29 cellular contexts compared by ENCODE assay signal in genomic region chr1:77797991-77798390, GRCh38. TPM values are rescaled to one million over a fixed set of nuclear protein-coding genes. Genes with fewer than 3 reads are reported as not detected.
DNase-seq lines count a peak whose midpoint lies in the region; ATAC-seq and TF ChIP-seq lines count a peak whose summit lies in the region.
"Had no signal": no experiment of that assay in that cellular context is flagged by ENCODE, and none has a peak within 500 bp of the region (broad histone marks: within the 10 kb centered on the region; RNA-seq: fewer than 3 reads in every experiment).

No MANE protein-coding gene starts in this region.

- H3K4me3 ChIP-seq in IMR-90 (ENCODE audit: insufficient read depth, low read depth, low read length), result no peak overlapping the region
- no peak overlapping the region for H3K4me3 ChIP-seq in brain microvascular endothelial cell (ENCODE audit: low read depth, low read length)
- no peak overlapping the region for H3K4me3 ChIP-seq in fibroblast of the aortic adventitia (ENCODE audit: low read depth, low read length)
- H3K4me3 ChIP-seq in esophagus squamous epithelium, result no peak overlapping the region
- H3K4me3 ChIP-seq: pancreas, smooth muscle cell, testis had no signal

- H3K56ac ChIP-seq in IMR-90 (ENCODE audit: extremely low read depth, insufficient read depth, low read length), result no peak overlapping the region
- no peak overlapping the region for H3K56ac ChIP-seq in H9 (ENCODE audit: insufficient read length, low read depth, low read length)

- no peaks in the 10 kb centered on the region for H4K20me1 ChIP-seq in IMR-90 (ENCODE audit: insufficient read depth, low read length)
- no peaks in the 10 kb centered on the region for H4K20me1 ChIP-seq in H9 (ENCODE audit: control insufficient read depth, insufficient read depth, insufficient read length)

- no peak overlapping the region for H2BK15ac ChIP-seq in IMR-90 (ENCODE audit: low read depth, low read length)
- no peak overlapping the region for H2BK15ac ChIP-seq in H9 (ENCODE audit: low read depth, low read length)

- H3K27ac Mint-ChIP-seq in progenitor cell of endocrine pancreas (peak overlapping the region; percentile 13), H9 (no peak overlapping the region; a peak in 1 of 7 replicates)
- H3K27ac Mint-ChIP-seq: activated naive CD4-positive, alpha-beta T cell treated with anti-CD3 and anti-CD28 coated beads, Interleukin-2, amount 10 ng/mL, durations not matched to agents 7 days and 5 days; activated T-helper 17 cell treated with anti-CD3 and anti-CD28 coated beads, Interleukin-2, amount 50 U/mL, for 72 hours; CD4-positive, CD25-positive, alpha-beta regulatory T cell; dendritic cell treated with granulocyte-macrophage colony-stimulating factor and Interleukin-4, amounts not matched to agents 40 ng/mL and 50 ng/mL, for 4 days; nephron progenitor cell had no signal

- peaks cover 19 to 31% of the 10 kb centered on the region in 2 experiments for H3K79me1 ChIP-seq in IMR-90 (ENCODE audit: low read depth in 1 of 2, low read length in 2 of 2)
- no peaks in the 10 kb centered on the region for H3K79me1 ChIP-seq in H9 (ENCODE audit: insufficient read depth, low read depth, low read length, poor library complexity, severe bottlenecking)

- TF ChIP-seq RAD21 in IMR-90 (IDR thresholded peaks at IDR 0.05; ENCODE audit: low read length), result no peak

- intact Hi-C loops in IMR-90 (cut with micrococcal nuclease), result no loop called here
- intact Hi-C loops in esophagus squamous epithelium (cut with DNase I), result no loop called here

- no peak overlapping the region for H3T11ph ChIP-seq in H9 (ENCODE audit: low read length)

- dilution Hi-C loops in IMR-90 (cut with HindIII; ENCODE audit: low sequenced_read_pairs, unreplicated experiment), result no loop called here

- H2BK120ac ChIP-seq in IMR-90 (ENCODE audit: low read depth, low read length) (no peak overlapping the region), H9 (ENCODE audit: low read depth, low read length, poor library complexity, severe bottlenecking) (no peak overlapping the region)

- no TSS peak for BruUV-seq in IMR-90 (replicated peaks; lab: Mats Ljungman, UMichigan)

- H4K5ac ChIP-seq in IMR-90 (ENCODE audit: low read depth, low read length), result no peak overlapping the region
- H4K5ac ChIP-seq in H9 (ENCODE audit: insufficient read length, low read depth, low read length), result no peak overlapping the region

- H3K4me3 Mint-ChIP-seq in progenitor cell of endocrine pancreas (ENCODE audit: low read depth), result no peak overlapping the region
- no peak overlapping the region for H3K4me3 Mint-ChIP-seq in H9
- H3K4me3 Mint-ChIP-seq: activated naive CD4-positive, alpha-beta T cell treated with anti-CD3 and anti-CD28 coated beads, Interleukin-2, amount 10 ng/mL, durations not matched to agents 7 days and 5 days; activated T-helper 17 cell treated with anti-CD3 and anti-CD28 coated beads, Interleukin-2, amount 50 U/mL, for 72 hours; CD4-positive, CD25-positive, alpha-beta regulatory T cell; dendritic cell treated with granulocyte-macrophage colony-stimulating factor and Interleukin-4, amounts not matched to agents 40 ng/mL and 50 ng/mL, for 4 days; nephron progenitor cell had no signal

- H3K79me2 ChIP-seq in H9 (ENCODE audit: insufficient read depth, low read length), result no peaks in the 10 kb centered on the region

- no peaks in the 10 kb centered on the region for H3K23me2 ChIP-seq in H9 (ENCODE audit: insufficient read length, low read depth, low read length, poor library complexity, severe bottlenecking)

- no peaks in the 10 kb centered on the region for H3K27me3 ChIP-seq in IMR-90 (ENCODE audit: control insufficient read depth, insufficient read depth, low read length)
- no peaks in the 10 kb centered on the region for H3K27me3 ChIP-seq in brain microvascular endothelial cell (replicated peaks)
- H3K27me3 ChIP-seq in esophagus squamous epithelium, result no peaks in the 10 kb centered on the region
- no peaks in the 10 kb centered on the region for H3K27me3 ChIP-seq in H9 (ENCODE audit: insufficient read depth, low read length)
- H3K27me3 ChIP-seq: pancreas, testis had no signal

- H3K4me1 Mint-ChIP-seq in progenitor cell of endocrine pancreas (ENCODE audit: low read depth), result peaks cover 12% of the 10 kb centered on the region
- H3K4me1 Mint-ChIP-seq in H9, result peaks cover 0 to 2% of the 10 kb centered on the region in 2 experiments; a peak in 1 of 4 replicates
- H3K4me1 Mint-ChIP-seq: activated naive CD4-positive, alpha-beta T cell treated with anti-CD3 and anti-CD28 coated beads, Interleukin-2, amount 10 ng/mL, durations not matched to agents 7 days and 5 days; nephron progenitor cell had no signal

- H3K27ac ChIP-seq in IMR-90 (ENCODE audit: insufficient read depth, low read length), result no peak overlapping the region
- peak overlapping the region; percentile 52 for H3K27ac ChIP-seq in brain microvascular endothelial cell
- no peak overlapping the region for H3K27ac ChIP-seq in esophagus squamous epithelium
- H3K27ac ChIP-seq in H9 (ENCODE audit: insufficient read length, low read depth, low read length), result no peak overlapping the region
- H3K27ac ChIP-seq: testis had no signal

- no peaks in the 10 kb centered on the region for H3K9me3 ChIP-seq in IMR-90 (ENCODE audit: control insufficient read depth, insufficient read depth, low read length)
- no peaks in the 10 kb centered on the region for H3K9me3 ChIP-seq in esophagus squamous epithelium
- no peaks in the 10 kb centered on the region for H3K9me3 ChIP-seq in H9 (ENCODE audit: control insufficient read depth, low read depth, low read length)
- H3K9me3 ChIP-seq: testis had no signal

- H3K9me1 ChIP-seq in IMR-90 (ENCODE audit: insufficient read depth, low read length), result peaks cover 2% of the 10 kb centered on the region; the same call in 1 of the 2 replicates

- no peaks in the 10 kb centered on the region for H3K27me3 Mint-ChIP-seq in progenitor cell of endocrine pancreas
- H3K27me3 Mint-ChIP-seq in H9 (ENCODE audit: low read depth), result no peaks in the 10 kb centered on the region
- H3K27me3 Mint-ChIP-seq: activated naive CD4-positive, alpha-beta T cell treated with anti-CD3 and anti-CD28 coated beads, Interleukin-2, amount 10 ng/mL, durations not matched to agents 7 days and 5 days; activated T-helper 17 cell treated with anti-CD3 and anti-CD28 coated beads, Interleukin-2, amount 50 U/mL, for 72 hours; CD4-positive, CD25-positive, alpha-beta regulatory T cell; dendritic cell treated with granulocyte-macrophage colony-stimulating factor and Interleukin-4, amounts not matched to agents 40 ng/mL and 50 ng/mL, for 4 days had no signal

- DNase-seq in IMR-90 (peak; percentile 52), brain microvascular endothelial cell (peak; percentile 37), fibroblast of the aortic adventitia (ENCODE audit: low read depth) (peak; percentile 42), progenitor cell of endocrine pancreas (ENCODE audit: low spot score, unreplicated experiment) (no peak), esophagus squamous epithelium (lab: John Stamatoyannopoulos, UW) (no peak), H9 (no peak), GM03348 (ENCODE audit: low spot score) (no peak)
- DNase-seq: activated CD4-positive, alpha-beta T cell treated with anti-CD3 and anti-CD28 coated beads, Interleukin-2, amount 50 U/mL, for 48 hours; activated CD8-positive, alpha-beta memory T cell treated with anti-CD3 and anti-CD28 coated beads, Interleukin-2, amount 50 U/mL, for 48 hours; activated naive CD4-positive, alpha-beta T cell treated with anti-CD3 and anti-CD28 coated beads, Interleukin-2, amount 10 ng/mL, durations not matched to agents 7 days and 5 days; AML-193; amniotic stem cell; Calu3; CD4-positive, CD25-positive, alpha-beta regulatory T cell; central memory CD4-positive, alpha-beta T cell; DND-41; hippocampal formation; NCI-H1048; NCI-H2171; NCI-H510A treated with DMSO at 0.1 percent for 48 hours; nephron progenitor cell; pancreas; right cardiac atrium; stimulated activated naive CD4-positive, alpha-beta T cell treated with Interleukin-2 at 50 U/mL for 16 hours; testis had no signal

- H3K18ac ChIP-seq in IMR-90 (ENCODE audit: low read depth, low read length), result no peak overlapping the region
- H3K18ac ChIP-seq in H9 (ENCODE audit: insufficient read length, low read depth, low read length), result no peak overlapping the region

- H3K4me2 ChIP-seq in IMR-90 (ENCODE audit: low read depth, low read length) (no peak overlapping the region), H9 (ENCODE audit: insufficient read depth, insufficient read length, low read length) (no peak overlapping the region)
- H3K4me2 ChIP-seq: smooth muscle cell had no signal

- H3K4me1 ChIP-seq in IMR-90 (ENCODE audit: control insufficient read depth, insufficient read depth, low read length), result peaks cover 3% of the 10 kb centered on the region; the same call in 1 of the 2 replicates
- H3K4me1 ChIP-seq in esophagus squamous epithelium, result no peaks in the 10 kb centered on the region
- H3K4me1 ChIP-seq in H9 (ENCODE audit: insufficient read depth, low read length), result no peaks in the 10 kb centered on the region
- H3K4me1 ChIP-seq: pancreas had no signal

- in situ Hi-C loops in IMR-90 (cut with MboI; ENCODE audit: low sequenced_read_pairs), result no loop called here
- in situ Hi-C loops in brain microvascular endothelial cell (cut with HindIII; ENCODE audit: low pct_ligation_motif_present, low sequenced_read_pairs), result no loop called here

- H3K23ac ChIP-seq in IMR-90 (ENCODE audit: low read depth, low read length) (no peak overlapping the region), H9 (ENCODE audit: insufficient read length, low read depth, low read length) (no peak overlapping the region)

- H4K91ac ChIP-seq in IMR-90 (ENCODE audit: insufficient read depth, low read depth, low read length) (no peak overlapping the region), H9 (ENCODE audit: insufficient read length, low read depth, low read length) (no peak overlapping the region)

- no peak for TF ChIP-seq CTCF in IMR-90 (conservative IDR thresholded peaks at IDR 0.05; ENCODE audit: low read depth, low read length)
- no peak for TF ChIP-seq CTCF in brain microvascular endothelial cell (IDR thresholded peaks at IDR 0.05; ENCODE audit: low read depth, low read length, missing control alignments)
- no peak for TF ChIP-seq CTCF in fibroblast of the aortic adventitia (IDR thresholded peaks at IDR 0.05; ENCODE audit: insufficient read depth, low read length)
- TF ChIP-seq CTCF in progenitor cell of endocrine pancreas (IDR thresholded peaks at IDR 0.05; ENCODE audit: unreplicated experiment), result no peak
- TF ChIP-seq CTCF in esophagus squamous epithelium (IDR thresholded peaks at IDR 0.05), result no peak
- TF ChIP-seq CTCF in H9 (conservative IDR thresholded peaks at IDR 0.05), result no peak

- no peak overlapping the region for H2AK9ac ChIP-seq in IMR-90 (replicated peaks; ENCODE audit: low read depth, low read length, poor library complexity)

- H4K8ac ChIP-seq in IMR-90 (ENCODE audit: low read depth in 2 of 2, low read length in 2 of 2) (no peak overlapping the region), H9 (replicated peaks; ENCODE audit: insufficient read length, low read depth, low read length) (no peak overlapping the region)

- TF ChIP-seq POLR2A in IMR-90 (IDR thresholded peaks at IDR 0.05; ENCODE audit: low read depth, low read length), result no peak
- no peak for TF ChIP-seq POLR2A in esophagus squamous epithelium (IDR thresholded peaks at IDR 0.05)

- no peak overlapping the region for H2BK20ac ChIP-seq in IMR-90 (ENCODE audit: low read depth, low read length)
- no peak overlapping the region for H2BK20ac ChIP-seq in H9 (ENCODE audit: low read depth, low read length, poor library complexity, severe bottlenecking)

- CTCF ChIA-PET in IMR-90 (lab: Yijun Ruan, JAX), result no interaction called here

- no peak overlapping the region for H2BK12ac ChIP-seq in H9 (ENCODE audit: insufficient read length, low read depth, low read length)

- no peak overlapping the region for H2BK5ac ChIP-seq in IMR-90 (ENCODE audit: low read depth, low read length, poor library complexity, severe bottlenecking)
- no peak overlapping the region for H2BK5ac ChIP-seq in H9 (ENCODE audit: insufficient read length, low read length)

- peaks cover 14% of the 10 kb centered on the region for H3K36me3 ChIP-seq in IMR-90 (ENCODE audit: control insufficient read depth, insufficient read depth, low read length)
- H3K36me3 ChIP-seq in brain microvascular endothelial cell (replicated peaks), result peaks cover 5% of the 10 kb centered on the region
- peaks cover 0 to 51% (median 0%) of the 10 kb centered on the region in 3 donors for H3K36me3 ChIP-seq in esophagus squamous epithelium
- H3K36me3 ChIP-seq: pancreas had no signal

- H3K9ac ChIP-seq in IMR-90 (ENCODE audit: low read depth, low read length) (no peak overlapping the region), H9 (ENCODE audit: extremely low read depth, insufficient read length, low read length) (no peak overlapping the region)

- ATAC-seq in IMR-90 (ENCODE audit: low read depth), result no peak
- ATAC-seq: activated CD4-positive, CD25-positive, alpha-beta regulatory T cell treated with anti-CD3 and anti-CD28 coated beads, Interleukin-2, amount 50 U/mL, for 24 hours; activated T-helper 17 cell treated with anti-CD3 and anti-CD28 coated beads, Interleukin-2, amount 50 U/mL, for 72 hours; right cardiac atrium had no signal

- H2AK5ac ChIP-seq in IMR-90 (ENCODE audit: low read depth, low read length), result no peak overlapping the region
- H2AK5ac ChIP-seq in H9 (ENCODE audit: insufficient read length, low read length), result no peak overlapping the region

- peaks cover 6% of the 10 kb centered on the region for H3K36me3 Mint-ChIP-seq in progenitor cell of endocrine pancreas (ENCODE audit: insufficient read depth)
- H3K36me3 Mint-ChIP-seq in H9 (ENCODE audit: insufficient read depth in 1 of 3, low read depth in 3 of 3), result no peaks in the 10 kb centered on the region; a peak in 2 of 7 replicates

- H2AFZ ChIP-seq in IMR-90 (replicated peaks; ENCODE audit: low read length, poor library complexity) (no peak overlapping the region), H9 (ENCODE audit: low read length) (no peak overlapping the region)

- H3K9me3 Mint-ChIP-seq in progenitor cell of endocrine pancreas (ENCODE audit: low read depth), result no peaks in the 10 kb centered on the region
- no peaks in the 10 kb centered on the region for H3K9me3 Mint-ChIP-seq in H9
- H3K9me3 Mint-ChIP-seq: activated naive CD4-positive, alpha-beta T cell treated with anti-CD3 and anti-CD28 coated beads, Interleukin-2, amount 10 ng/mL, durations not matched to agents 7 days and 5 days; activated T-helper 17 cell treated with anti-CD3 and anti-CD28 coated beads, Interleukin-2, amount 50 U/mL, for 72 hours; CD4-positive, CD25-positive, alpha-beta regulatory T cell; dendritic cell treated with granulocyte-macrophage colony-stimulating factor and Interleukin-4, amounts not matched to agents 40 ng/mL and 50 ng/mL, for 4 days; nephron progenitor cell had no signal

- H3K14ac ChIP-seq in IMR-90 (replicated peaks; ENCODE audit: low read depth, low read length) (no peak overlapping the region), H9 (ENCODE audit: insufficient read depth, low read length) (no peak overlapping the region)

- H3K4ac ChIP-seq in IMR-90 (ENCODE audit: low read depth, low read length) (no peak overlapping the region), H9 (ENCODE audit: low read depth, low read length) (no peak overlapping the region)

- POLR2A ChIA-PET in IMR-90 (lab: Charles Lee; ENCODE audit: unreplicated experiment), result no interaction called here

RNA-seq across cellular contexts. Expression of gene MIGA1, which starts 18.5 kb away (rescaled TPM):
- 16.3 and 21.4 TPM in 2 replicates for total RNA-seq in IMR-90 (2012; rRNA removed)
- polyA plus RNA-seq in IMR-90 (2012; rRNA removed), result 3.9 and 5.7 TPM in 2 replicates
- 0.84 and 1.6 TPM in 2 replicates for polyA plus RNA-seq in IMR-90 (2012; cell fraction: cytosol; rRNA removed)
- polyA plus RNA-seq in IMR-90 (2012; cell fraction: nucleus; rRNA removed; ENCODE audit: low replicate concordance), result 0.77 and 4.0 TPM in 2 replicates
- 19.3 and 32.4 TPM in 2 replicates for total RNA-seq in fibroblast of the aortic adventitia (ENCODE audit: low replicate concordance)
- total RNA-seq in progenitor cell of endocrine pancreas, result 13.8 and 14.9 TPM in 2 replicates
- total RNA-seq in esophagus squamous epithelium, result 10 to 100 TPM in 1 of 4 donors, 1 to 10 TPM in 3; 3.8 to 12.6 (median 7.5) TPM
- 6.3 and 6.7 TPM in 2 replicates for total RNA-seq in H9 (2021)

RNA-seq across cellular contexts. Expression of gene USP33, which starts 38.3 kb away (rescaled TPM):
- total RNA-seq in IMR-90 (2012; rRNA removed) (64.5 and 89.4 TPM in 2 replicates), fibroblast of the aortic adventitia (ENCODE audit: low replicate concordance) (71.9 and 93.5 TPM in 2 replicates), progenitor cell of endocrine pancreas (89.1 and 92.2 TPM in 2 replicates), esophagus squamous epithelium (10 to 100 TPM; 20.2 to 61.6 (median 34.3) TPM), H9 (2021) (51.5 and 52.0 TPM in 2 replicates)
- 25.5 and 33.7 TPM in 2 replicates for polyA plus RNA-seq in IMR-90 (2012; rRNA removed)
- 7.5 and 8.0 TPM in 2 replicates for polyA plus RNA-seq in IMR-90 (2012; cell fraction: cytosol; rRNA removed)
- polyA plus RNA-seq in IMR-90 (2012; cell fraction: nucleus; rRNA removed; ENCODE audit: low replicate concordance), result 12.8 and 56.1 TPM in 2 replicates

Comparison
In these comparisons a context has a peak if more than half of its experiments do, and no peak if none do; other contexts are left out.
1. DNase-seq: peak in IMR-90 (single experiment), brain microvascular endothelial cell (single experiment) and fibroblast of the aortic adventitia (single experiment); none in progenitor cell of endocrine pancreas (single experiment), esophagus squamous epithelium (single experiment), H9 (single experiment) and GM03348 (single experiment).